Comparison of ENCODE assay signal across 8 cellular contexts in the genomic region with DNA sequence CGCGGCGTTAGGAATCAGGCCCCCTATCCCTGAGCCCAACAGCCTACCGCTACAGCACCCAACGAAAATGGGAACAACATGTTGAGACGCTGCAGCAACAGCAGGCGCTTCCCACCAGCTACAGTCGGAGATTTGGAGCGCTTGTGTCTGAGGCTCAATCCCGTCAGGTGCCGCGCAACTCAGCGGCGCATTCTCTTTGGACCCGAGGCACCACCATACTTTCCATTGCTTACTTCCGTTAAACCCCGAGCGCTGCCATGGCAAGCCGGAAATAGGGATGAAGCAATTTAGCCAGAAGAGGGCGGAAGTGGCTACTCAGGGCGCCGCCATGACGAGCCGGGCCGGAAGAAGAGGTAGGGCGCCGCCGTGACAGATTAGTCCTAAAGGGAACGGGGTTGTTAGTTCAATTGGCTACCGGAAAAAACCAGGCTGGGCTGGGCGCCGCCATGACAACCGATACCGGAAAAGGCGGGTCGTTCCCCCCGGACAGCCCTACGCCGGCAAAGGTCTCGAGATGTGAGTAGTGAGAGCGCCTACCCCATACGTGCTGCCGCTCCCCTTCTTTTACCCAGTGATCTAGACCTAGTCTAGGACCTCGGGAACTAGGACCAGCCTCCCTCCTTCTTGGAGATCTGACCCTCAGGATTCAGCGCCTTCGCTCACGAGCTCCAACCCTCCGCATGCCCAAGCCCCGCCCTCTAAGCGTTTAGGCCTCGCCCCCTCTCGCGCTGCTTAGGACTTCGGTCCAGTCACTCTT. TPM values are rescaled to one million over a fixed set of nuclear protein-coding genes. Genes with fewer than 3 reads are reported as not detected.
DNase-seq lines count a peak whose midpoint lies in the region; ATAC-seq, FAIRE-seq and TF ChIP-seq lines count a peak whose summit lies in the region.

Gene CHCHD5 (plus strand): TSS at position 476 of the 757 bp plus-strand sequence. CDS start 39 bp downstream, at position 515.

- H4K20me1 ChIP-seq in keratinocyte (ENCODE audit: control insufficient read depth, extremely low read depth, insufficient read depth, low read length): no peaks in the 10 kb centered on the region

- peak; percentile 65 for FAIRE-seq in keratinocyte (lab: Jason Lieb, UNC)

- TF ChIP-seq CTCF in AG09319 (IDR thresholded peaks at IDR 0.05; ENCODE audit: low read depth, low read length) (no peak; the same call in 1 of the 2 replicates), keratinocyte (optimal IDR thresholded peaks at IDR 0.05 in 1 of 3, IDR thresholded peaks at IDR 0.05 in 1 of 3, conservative IDR thresholded peaks at IDR 0.05 in 1 of 3; ENCODE audit: extremely low read depth in 1 of 3, insufficient read depth in 2 of 3, low read length in 3 of 3) (peak in 1 of 3 experiments; percentile 36)

- H3K9me1 ChIP-seq in keratinocyte (ENCODE audit: control insufficient read depth, extremely low read depth, insufficient read depth, low read length): no peaks in the 10 kb centered on the region

- peak within 1 kb of the TSS; percentile 99 for H3K4me2 ChIP-seq in keratinocyte (ENCODE audit: control insufficient read depth, extremely low read depth, insufficient read depth, low read depth, low read length)

- peak within 1 kb of the TSS; percentile 99 for H3K9ac ChIP-seq in keratinocyte (ENCODE audit: control insufficient read depth, extremely low read depth, insufficient read depth, low read length)

- H3K4me1 ChIP-seq in keratinocyte (ENCODE audit: control insufficient read depth, extremely low read depth, insufficient read depth, low read length): peaks cover 18% of the 10 kb centered on the region

- peak within 1 kb of the TSS; percentile 98 for H2AFZ ChIP-seq in keratinocyte (ENCODE audit: control insufficient read depth, low read length)

- H3K27ac ChIP-seq in keratinocyte (ENCODE audit: control insufficient read depth, insufficient read depth, low read length): peak within 1 kb of the TSS; percentile 99

- dilution Hi-C loops in keratinocyte (cut with MboI; ENCODE audit: extremely low pct_ligation_motif_present, low sequenced_read_pairs): no loop called here

- peak within 1 kb of the TSS; percentile 74 to 97 (median 90) for H3K4me3 ChIP-seq in keratinocyte (ENCODE audit: control insufficient read depth in 2 of 3, extremely low read depth in 1 of 3, insufficient read depth in 2 of 3, low read depth in 1 of 3, low read length in 3 of 3)

- peak; percentile 90 for DNase-seq in AG09319 (ENCODE audit: extremely low read depth, low read depth)
- peak; percentile 95 for DNase-seq in NCI-H460 (ENCODE audit: extremely low read depth, low read depth)
- peak; percentile 91 for DNase-seq in activated CD4-positive, alpha-beta T cell treated with anti-CD3 and anti-CD28 coated beads for 1 hour
- DNase-seq in cerebellar nuclear complex (lab: John Stamatoyannopoulos, UW): peak; percentile 22 to 81
- peak; percentile 52 for DNase-seq in keratinocyte (ENCODE audit: low read depth, low spot score)
- peak; percentile 86 to 93 (median 89) for DNase-seq in stimulated activated CD4-positive, alpha-beta T cell treated with anti-CD3 and anti-CD28 coated beads, Interleukin-12 subunit alpha, Interleukin-12 subunit beta, amount 100 ng/mL, for 48 hours (ENCODE audit: low read depth in 2 of 3, low spot score in 1 of 3)

- H3K36me3 ChIP-seq in keratinocyte (ENCODE audit: control insufficient read depth in 2 of 2, extremely low read depth in 1 of 2, insufficient read depth in 2 of 2, low read length in 2 of 2): peaks cover 4 to 6% of the 10 kb centered on the region in 2 experiments

- ATAC-seq in GM19035 (IDR thresholded peaks at IDR 0.05; ENCODE audit: unreplicated experiment): peak; percentile 87
- peak; percentile 86 for ATAC-seq in HG03342 (IDR thresholded peaks at IDR 0.05; ENCODE audit: unreplicated experiment)

- H3K27me3 ChIP-seq in keratinocyte (ENCODE audit: control insufficient read depth, extremely low read depth, insufficient read depth, low read length): no peaks in the 10 kb centered on the region

- peaks cover 4% of the 10 kb centered on the region for H3K79me2 ChIP-seq in keratinocyte (ENCODE audit: control insufficient read depth, insufficient read depth, low read length)

- H3K9me3 ChIP-seq in keratinocyte (ENCODE audit: control insufficient read depth, low read depth, low read length): no peaks in the 10 kb centered on the region

RNA-seq across cellular contexts. Expression of gene CHCHD5, which starts in this region (rescaled TPM):
- total RNA-seq in NCI-H460 (2014; rRNA removed; shearing (Covaris generic)): 30.7 and 31.3 TPM in 2 replicates
- polyA plus RNA-seq in NCI-H460 (2014; cell fraction: nucleus; rRNA removed): 37.5 and 76.0 TPM in 2 replicates
- 17.6 to 30.1 TPM (median 17.9 TPM) in 3 replicates for polyA plus RNA-seq in keratinocyte
- 7.3 TPM for polyA plus RNA-seq in keratinocyte (2011; ENCODE audit: low read depth)
- polyA plus RNA-seq in keratinocyte (2011; cell fraction: cytosol; rRNA removed): 9.9 and 27.7 TPM in 2 replicates
- 7.4 TPM in 2 replicates for polyA plus RNA-seq in keratinocyte (2011; cell fraction: nucleus; rRNA removed)
- 32.9 and 59.8 TPM in 2 replicates for polyA plus RNA-seq in keratinocyte (2012; ENCODE audit: low replicate concordance)
- 6.6 to 46.2 TPM (median 8.2 TPM) in 3 replicates for polyA minus RNA-seq in keratinocyte
- polyA minus RNA-seq in keratinocyte (2011; cell fraction: cytosol; rRNA and poly(A)+ RNA removed): 14.8 TPM
- polyA minus RNA-seq in keratinocyte (2011; cell fraction: nucleus; rRNA and poly(A)+ RNA removed): 0.84 and 3.3 TPM in 2 replicates

Comparison
In these comparisons a context has a peak if more than half of its experiments do, and no peak if none do; other contexts are left out.
1. Peak in every context shown above with its lines: DNase-seq, ATAC-seq, H3K4me3 ChIP-seq and H3K27ac ChIP-seq.